ENCODE assay signal across 26 cellular contexts in genomic region chr5:134968055-134968454, GRCh38. TPM values are rescaled to one million over a fixed set of nuclear protein-coding genes. Genes with fewer than 3 reads are reported as not detected.
"Had no signal": no experiment of that assay in that cellular context is flagged by ENCODE, and none has a peak within 500 bp of the region (broad histone marks: within the 10 kb centered on the region; RNA-seq: fewer than 3 reads in every experiment).

No MANE protein-coding gene starts in this region.

- DNase-seq: activated CD4-positive, alpha-beta T cell treated with anti-CD3 and anti-CD28 coated beads for 48 hours; activated CD4-positive, CD25-positive, alpha-beta regulatory T cell; activated CD8-positive, alpha-beta T cell treated with anti-CD3 and anti-CD28 coated beads for 36 hours; activated naive CD4-positive, alpha-beta T cell treated with anti-CD3 and anti-CD28 coated beads for 36 hours; activated T-cell treated with anti-CD3 and anti-CD28 coated beads, Interleukin-2, amount 50 U/mL, for 1 hour; body of pancreas; central memory CD4-positive, alpha-beta T cell; colonic mucosa; endodermal cell; gastrocnemius medialis; heart left ventricle; immature natural killer cell; kidney glomerular epithelial cell; left ventricle myocardium inferior; nephron progenitor cell; nucleus accumbens; posterior cingulate gyrus; retina; spleen; stimulated activated CD4-positive, alpha-beta T cell treated with anti-CD3 and anti-CD28 coated beads, Interleukin-4, amount 100 ng/mL, for 4 hours; T-helper 9 cell; testis; upper lobe of left lung had no signal

- H3K4me1 Mint-ChIP-seq: endodermal cell; stimulated activated memory B cell treated with anti-CD40 and anti-IgM and Interleukin-4, amounts not matched to agents 10 μg/mL and 1 μg/mL and 100 μg/mL, for 72 hours had no signal

- H3K9me3 Mint-ChIP-seq: activated CD8-positive, alpha-beta T cell treated with anti-CD3 and anti-CD28 coated beads for 36 hours; activated naive CD4-positive, alpha-beta T cell treated with anti-CD3 and anti-CD28 coated beads for 36 hours; activated T-helper 2 cell treated with anti-CD3 and anti-CD28 coated beads, Interferon-gamma antibody, Interleukin-2, Interleukin-4, amounts not matched to agents 10 μg/mL and 5 μg/mL and 100 μg/mL, durations not matched to agents 14 hours and 24 hours and 36 hours; endodermal cell; immature natural killer cell; nephron progenitor cell; stimulated activated memory B cell treated with anti-CD40 and anti-IgM and Interleukin-4, amounts not matched to agents 10 μg/mL and 1 μg/mL and 100 μg/mL, for 72 hours had no signal

- H3K36me3 ChIP-seq: colonic mucosa had no signal

- H3K27ac ChIP-seq: body of pancreas, colonic mucosa, gastrocnemius medialis, heart left ventricle, left ventricle myocardium inferior, spleen, testis, upper lobe of left lung had no signal

- H3K27ac Mint-ChIP-seq: activated CD8-positive, alpha-beta T cell treated with anti-CD3 and anti-CD28 coated beads for 36 hours; activated naive CD4-positive, alpha-beta T cell treated with anti-CD3 and anti-CD28 coated beads for 36 hours; activated T-helper 2 cell treated with anti-CD3 and anti-CD28 coated beads, Interferon-gamma antibody, Interleukin-2, Interleukin-4, amounts not matched to agents 10 μg/mL and 5 μg/mL and 100 μg/mL, durations not matched to agents 14 hours and 24 hours and 36 hours; endodermal cell; immature natural killer cell; nephron progenitor cell; stimulated activated memory B cell treated with anti-CD40 and anti-IgM and Interleukin-4, amounts not matched to agents 10 μg/mL and 1 μg/mL and 100 μg/mL, for 72 hours had no signal

- H3K27me3 ChIP-seq: body of pancreas, colonic mucosa, gastrocnemius medialis, heart left ventricle, spleen, testis, upper lobe of left lung had no signal

- H3K27me3 Mint-ChIP-seq: activated CD8-positive, alpha-beta T cell treated with anti-CD3 and anti-CD28 coated beads for 36 hours; stimulated activated memory B cell treated with anti-CD40 and anti-IgM and Interleukin-4, amounts not matched to agents 10 μg/mL and 1 μg/mL and 100 μg/mL, for 72 hours had no signal

- H3K4me3 Mint-ChIP-seq: activated CD8-positive, alpha-beta T cell treated with anti-CD3 and anti-CD28 coated beads for 36 hours; activated naive CD4-positive, alpha-beta T cell treated with anti-CD3 and anti-CD28 coated beads for 36 hours; endodermal cell; immature natural killer cell; stimulated activated memory B cell treated with anti-CD40 and anti-IgM and Interleukin-4, amounts not matched to agents 10 μg/mL and 1 μg/mL and 100 μg/mL, for 72 hours had no signal

- H3K9me3 ChIP-seq: body of pancreas, colonic mucosa, gastrocnemius medialis, heart left ventricle, left ventricle myocardium inferior, spleen, testis, upper lobe of left lung had no signal

- H3K4me1 ChIP-seq: colonic mucosa, heart left ventricle, left ventricle myocardium inferior, spleen, testis, upper lobe of left lung had no signal

- H3K4me3 ChIP-seq: body of pancreas, colonic mucosa, gastrocnemius medialis, heart left ventricle, left ventricle myocardium inferior, spleen, testis, upper lobe of left lung had no signal

RNA-seq across cellular contexts. Expression of gene CATSPER3, which starts 0.3 kb away (rescaled TPM):
- total RNA-seq: myocyte had no signal
